8 cellular contexts compared by ENCODE assay signal in the genomic region with DNA sequence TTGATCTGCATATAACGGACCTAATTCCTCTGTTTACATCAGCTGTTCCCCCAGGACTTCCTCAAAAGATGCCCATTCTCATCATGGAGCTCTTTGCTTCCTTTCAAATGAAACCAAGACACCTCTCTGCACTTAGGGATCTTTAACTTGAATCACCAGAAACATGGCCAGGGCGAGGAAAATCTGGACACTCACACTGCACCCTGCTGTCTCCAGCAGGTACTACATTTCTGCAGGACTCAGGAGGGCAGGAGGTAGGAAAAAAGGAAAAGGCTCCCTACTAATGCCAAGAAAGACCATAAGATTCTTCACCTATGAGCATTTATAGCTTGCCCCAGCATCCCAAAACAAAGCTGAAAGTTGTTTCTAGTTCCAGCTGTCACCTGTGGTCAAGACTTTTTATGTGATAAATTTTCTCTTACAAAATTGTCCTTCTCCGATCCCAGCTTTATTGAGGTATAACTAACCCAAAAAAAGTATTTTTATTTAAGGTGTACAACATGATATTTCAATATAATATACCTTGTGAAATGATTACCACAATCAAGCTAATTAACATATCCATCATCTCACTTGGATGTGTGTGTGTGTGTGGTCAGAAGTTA.
DNase-seq lines count a peak whose midpoint lies in the region; ATAC-seq, FAIRE-seq and TF ChIP-seq lines count a peak whose summit lies in the region.

No MANE protein-coding gene starts in this region.

- 35 to 83% methylated on average over 1 to 2 of the region's 3 CpGs for WGBS in endodermal cell (ENCODE audit: insufficient coverage in 1 of 2, insufficient read length in 1 of 2), 2 experiments

- H3K27me3 Mint-ChIP-seq in endodermal cell (ENCODE audit: insufficient read depth) (peaks cover 6% of the 10 kb centered on the region), memory B cell (no peaks in the 10 kb centered on the region)

- peak; percentile 51 for FAIRE-seq in D721Med (lab: Jason Lieb, UNC)
- peak; percentile 92 for FAIRE-seq in urothelium cell line (lab: Jason Lieb, UNC)

- no peak overlapping the region for H3K4me3 Mint-ChIP-seq in endodermal cell
- no peak overlapping the region for H3K4me3 Mint-ChIP-seq in memory B cell

- H3K27ac Mint-ChIP-seq in endodermal cell (no peak overlapping the region), memory B cell (no peak overlapping the region)

- no peak overlapping the region for H3K27ac ChIP-seq in endodermal cell (ENCODE audit: low read depth, low read length)

- H3K4me1 ChIP-seq in endodermal cell (ENCODE audit: control insufficient read depth, insufficient read depth, low read length), result peaks cover 7% of the 10 kb centered on the region

- H3K27me3 ChIP-seq in endodermal cell (ENCODE audit: control insufficient read depth, insufficient read depth, low read length, poor library complexity, severe bottlenecking), result no peaks in the 10 kb centered on the region

- no peak overlapping the region for H3K9ac ChIP-seq in endodermal cell (ENCODE audit: extremely low read depth, low read length, poor library complexity, severe bottlenecking)

- no peak overlapping the region for H3K4me3 ChIP-seq in endodermal cell (ENCODE audit: low read length)

- H3K36me3 Mint-ChIP-seq in endodermal cell (ENCODE audit: low read depth) (peaks cover 3% of the 10 kb centered on the region), memory B cell (peaks cover 13% of the 10 kb centered on the region)

- no peaks in the 10 kb centered on the region for H3K9me3 ChIP-seq in endodermal cell (ENCODE audit: control insufficient read depth, low read length)

- H3K4me1 Mint-ChIP-seq in endodermal cell, result peaks cover 22% of the 10 kb centered on the region
- H3K4me1 Mint-ChIP-seq in memory B cell, result no peaks in the 10 kb centered on the region

- peak; percentile 73 for TF ChIP-seq CTCF in D721Med (IDR thresholded peaks at IDR 0.05; ENCODE audit: insufficient read depth, missing control alignments)
- peak; percentile 80 for TF ChIP-seq CTCF in endodermal cell (conservative IDR thresholded peaks at IDR 0.05)

- ATAC-seq in SK-N-SH treated with all-trans-retinoic acid at 6 μM for 48 hours (peak; percentile 86), memory B cell (ENCODE audit: low read depth) (no peak), HG03108 (IDR thresholded peaks at IDR 0.05; ENCODE audit: unreplicated experiment) (no peak)

- DNase-seq in D721Med (ENCODE audit: insufficient read length, low spot score) (peak; percentile 29), HCEC 1CT (peak; percentile 14), endodermal cell (peak; percentile 88), memory B cell (ENCODE audit: low spot score in 2 of 2) (peak; percentile 7 to 26), urothelium cell line (ENCODE audit: low spot score) (peak; percentile 77), DMS79 (lab: John Stamatoyannopoulos, UW) (no peak)

- H3K9me3 Mint-ChIP-seq in endodermal cell (no peaks in the 10 kb centered on the region), memory B cell (no peaks in the 10 kb centered on the region)

- H3K36me3 ChIP-seq in endodermal cell (ENCODE audit: control insufficient read depth, insufficient read depth, low read length), result no peaks in the 10 kb centered on the region

TF ChIP-seq in SK-N-SH treated with all-trans-retinoic acid at 6 μM for 48 hours, 23 proteins besides CTCF, POLR2A, EP300 and RAD21:
- TF ChIP-seq RARB (CRISPR knock-in tag; IDR thresholded peaks at IDR 0.05) (no peak), ZNF565 (CRISPR knock-in tag; conservative IDR thresholded peaks at IDR 0.05; ENCODE audit: low read depth) (no peak), ISL1 (CRISPR knock-in tag; IDR thresholded peaks at IDR 0.05) (no peak), ZC3H10 (CRISPR knock-in tag; IDR thresholded peaks at IDR 0.05) (no peak), CSDC2 (CRISPR knock-in tag; IDR thresholded peaks at IDR 0.05) (no peak), PPARA (CRISPR knock-in tag; IDR thresholded peaks at IDR 0.05; ENCODE audit: borderline replicate concordance) (no peak), ZNF70 (CRISPR knock-in tag; IDR thresholded peaks at IDR 0.05) (no peak), OSR1 (CRISPR knock-in tag; IDR thresholded peaks at IDR 0.05) (no peak), POU6F1 (CRISPR knock-in tag; IDR thresholded peaks at IDR 0.05; ENCODE audit: borderline replicate concordance, low read depth) (no peak), ZFP3 (CRISPR knock-in tag; IDR thresholded peaks at IDR 0.05) (no peak), SNAI2 (CRISPR knock-in tag; IDR thresholded peaks at IDR 0.05) (no peak)
